1 cellular context compared by ENCODE assay signal in genomic region chr12:53219956-53220856, GRCh38.
TF ChIP-seq lines count a peak whose summit lies in the region.

No MANE protein-coding gene starts in this region.

TF ChIP-seq in SK-N-SH, 30 proteins besides CTCF, POLR2A, EP300 and RAD21:
- TF ChIP-seq MAX (IDR thresholded peaks at IDR 0.05; ENCODE audit: low read depth) (0 out of 2 replicates have a peak, but pooled peaks have one; percentile 6), POLR2AphosphoS5 (IDR thresholded peaks at IDR 0.05; ENCODE audit: low read depth, low read length) (peak; percentile 11), SIN3A (IDR thresholded peaks at IDR 0.05; ENCODE audit: borderline replicate concordance, low read depth, low read length) (peak; percentile 16; the same call in 1 of the 2 replicates), RFX5 (IDR thresholded peaks at IDR 0.05; ENCODE audit: low read length) (no peak), SMC3 (IDR thresholded peaks at IDR 0.05; ENCODE audit: low read depth, low read length) (no peak), MXI1 (IDR thresholded peaks at IDR 0.05; ENCODE audit: low read depth, low read length) (peak; percentile 51; the same call in 1 of the 2 replicates)
TF ChIP-seq in SK-N-SH: peak in this region for 4.
